1 cellular context compared by ENCODE assay signal in the genomic region with DNA sequence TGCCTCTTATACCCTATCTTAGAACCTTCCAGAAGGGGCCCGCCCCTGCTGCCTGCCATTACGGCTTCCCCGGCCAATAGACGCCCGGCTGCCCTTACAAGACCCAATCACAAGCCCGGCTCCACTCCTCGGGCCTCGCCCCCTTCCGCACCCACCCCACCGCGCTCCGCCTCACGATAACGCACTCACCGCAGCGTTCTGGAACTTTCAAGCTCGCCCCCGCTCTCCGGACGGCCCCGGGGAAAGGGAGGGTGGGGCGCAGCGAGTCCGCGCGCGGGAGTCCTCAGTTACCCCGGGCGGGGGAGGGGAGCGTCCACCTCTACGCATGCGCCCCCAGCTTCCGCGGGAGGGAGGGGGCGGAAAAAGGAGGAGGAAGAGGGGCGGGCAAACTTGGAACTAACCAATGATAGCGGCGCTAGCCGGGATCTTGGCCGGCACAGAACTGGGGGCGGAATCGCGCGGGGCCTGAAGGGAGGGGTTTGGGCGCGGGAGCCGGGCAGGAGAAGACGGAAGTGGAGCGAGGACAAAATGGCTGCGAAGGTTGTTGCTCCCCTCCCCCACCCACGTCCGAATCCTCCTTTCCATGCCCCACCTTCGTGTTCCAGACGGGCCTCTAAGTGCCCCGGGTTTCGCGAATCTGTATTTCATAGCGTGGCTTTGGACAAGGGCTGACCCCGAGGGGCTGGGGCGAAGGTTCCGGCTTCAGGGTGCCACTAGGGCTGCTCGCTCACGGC.
TF ChIP-seq lines count a peak whose summit lies in the region.

No MANE protein-coding gene starts in this region.

TF ChIP-seq in HepG2, 621 proteins besides CTCF, POLR2A, EP300 and RAD21 (continued from another document and continues in another):
- TF ChIP-seq RXRB (CRISPR knock-in tag; IDR thresholded peaks at IDR 0.05; ENCODE audit: borderline replicate concordance): peak; percentile 81
- no peak for TF ChIP-seq SMARCE1 (IDR thresholded peaks at IDR 0.05; ENCODE audit: borderline replicate concordance)
- TF ChIP-seq, protein P1, sequence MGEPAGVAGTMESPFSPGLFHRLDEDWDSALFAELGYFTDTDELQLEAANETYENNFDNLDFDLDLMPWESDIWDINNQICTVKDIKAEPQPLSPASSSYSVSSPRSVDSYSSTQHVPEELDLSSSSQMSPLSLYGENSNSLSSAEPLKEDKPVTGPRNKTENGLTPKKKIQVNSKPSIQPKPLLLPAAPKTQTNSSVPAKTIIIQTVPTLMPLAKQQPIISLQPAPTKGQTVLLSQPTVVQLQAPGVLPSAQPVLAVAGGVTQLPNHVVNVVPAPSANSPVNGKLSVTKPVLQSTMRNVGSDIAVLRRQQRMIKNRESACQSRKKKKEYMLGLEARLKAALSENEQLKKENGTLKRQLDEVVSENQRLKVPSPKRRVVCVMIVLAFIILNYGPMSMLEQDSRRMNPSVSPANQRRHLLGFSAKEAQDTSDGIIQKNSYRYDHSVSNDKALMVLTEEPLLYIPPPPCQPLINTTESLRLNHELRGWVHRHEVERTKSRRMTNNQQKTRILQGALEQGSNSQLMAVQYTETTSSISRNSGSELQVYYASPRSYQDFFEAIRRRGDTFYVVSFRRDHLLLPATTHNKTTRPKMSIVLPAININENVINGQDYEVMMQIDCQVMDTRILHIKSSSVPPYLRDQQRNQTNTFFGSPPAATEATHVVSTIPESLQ (CRISPR knock-in tag; conservative IDR thresholded peaks at IDR 0.05): no peak
- TF ChIP-seq, protein P2, sequence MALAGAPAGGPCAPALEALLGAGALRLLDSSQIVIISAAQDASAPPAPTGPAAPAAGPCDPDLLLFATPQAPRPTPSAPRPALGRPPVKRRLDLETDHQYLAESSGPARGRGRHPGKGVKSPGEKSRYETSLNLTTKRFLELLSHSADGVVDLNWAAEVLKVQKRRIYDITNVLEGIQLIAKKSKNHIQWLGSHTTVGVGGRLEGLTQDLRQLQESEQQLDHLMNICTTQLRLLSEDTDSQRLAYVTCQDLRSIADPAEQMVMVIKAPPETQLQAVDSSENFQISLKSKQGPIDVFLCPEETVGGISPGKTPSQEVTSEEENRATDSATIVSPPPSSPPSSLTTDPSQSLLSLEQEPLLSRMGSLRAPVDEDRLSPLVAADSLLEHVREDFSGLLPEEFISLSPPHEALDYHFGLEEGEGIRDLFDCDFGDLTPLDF (CRISPR knock-in tag; IDR thresholded peaks at IDR 0.05): peak; percentile 68
- peak; percentile 6; the same call in 1 of the 2 replicates for TF ChIP-seq TSC22D2 (CRISPR knock-in tag; IDR thresholded peaks at IDR 0.05; ENCODE audit: borderline replicate concordance)
- TF ChIP-seq ZNF343 (CRISPR knock-in tag; IDR thresholded peaks at IDR 0.05): 0 out of 2 replicates have a peak, but pooled peaks have one; percentile 34
- TF ChIP-seq, protein P3, sequence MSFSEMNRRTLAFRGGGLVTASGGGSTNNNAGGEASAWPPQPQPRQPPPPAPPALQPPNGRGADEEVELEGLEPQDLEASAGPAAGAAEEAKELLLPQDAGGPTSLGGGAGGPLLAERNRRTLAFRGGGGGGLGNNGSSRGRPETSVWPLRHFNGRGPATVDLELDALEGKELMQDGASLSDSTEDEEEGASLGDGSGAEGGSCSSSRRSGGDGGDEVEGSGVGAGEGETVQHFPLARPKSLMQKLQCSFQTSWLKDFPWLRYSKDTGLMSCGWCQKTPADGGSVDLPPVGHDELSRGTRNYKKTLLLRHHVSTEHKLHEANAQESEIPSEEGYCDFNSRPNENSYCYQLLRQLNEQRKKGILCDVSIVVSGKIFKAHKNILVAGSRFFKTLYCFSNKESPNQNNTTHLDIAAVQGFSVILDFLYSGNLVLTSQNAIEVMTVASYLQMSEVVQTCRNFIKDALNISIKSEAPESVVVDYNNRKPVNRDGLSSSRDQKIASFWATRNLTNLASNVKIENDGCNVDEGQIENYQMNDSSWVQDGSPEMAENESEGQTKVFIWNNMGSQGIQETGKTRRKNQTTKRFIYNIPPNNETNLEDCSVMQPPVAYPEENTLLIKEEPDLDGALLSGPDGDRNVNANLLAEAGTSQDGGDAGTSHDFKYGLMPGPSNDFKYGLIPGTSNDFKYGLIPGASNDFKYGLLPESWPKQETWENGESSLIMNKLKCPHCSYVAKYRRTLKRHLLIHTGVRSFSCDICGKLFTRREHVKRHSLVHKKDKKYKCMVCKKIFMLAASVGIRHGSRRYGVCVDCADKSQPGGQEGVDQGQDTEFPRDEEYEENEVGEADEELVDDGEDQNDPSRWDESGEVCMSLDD (CRISPR knock-in tag; IDR thresholded peaks at IDR 0.05; ENCODE audit: borderline replicate concordance): no peak; the same call in 1 of the 2 replicates
- peak; percentile 39; the same call in 1 of the 2 replicates for TF ChIP-seq ARNTL (CRISPR knock-in tag; IDR thresholded peaks at IDR 0.05)
- TF ChIP-seq ZNF160 (CRISPR knock-in tag; IDR thresholded peaks at IDR 0.05): peak; percentile 8; the same call in 1 of the 2 replicates
- TF ChIP-seq ZFP41 (CRISPR knock-in tag; IDR thresholded peaks at IDR 0.05; ENCODE audit: borderline replicate concordance): 0 out of 2 replicates have a peak, but pooled peaks have one; percentile 61
- TF ChIP-seq ETV6 (CRISPR knock-in tag; conservative IDR thresholded peaks at IDR 0.05): no peak
- TF ChIP-seq, protein P4, sequence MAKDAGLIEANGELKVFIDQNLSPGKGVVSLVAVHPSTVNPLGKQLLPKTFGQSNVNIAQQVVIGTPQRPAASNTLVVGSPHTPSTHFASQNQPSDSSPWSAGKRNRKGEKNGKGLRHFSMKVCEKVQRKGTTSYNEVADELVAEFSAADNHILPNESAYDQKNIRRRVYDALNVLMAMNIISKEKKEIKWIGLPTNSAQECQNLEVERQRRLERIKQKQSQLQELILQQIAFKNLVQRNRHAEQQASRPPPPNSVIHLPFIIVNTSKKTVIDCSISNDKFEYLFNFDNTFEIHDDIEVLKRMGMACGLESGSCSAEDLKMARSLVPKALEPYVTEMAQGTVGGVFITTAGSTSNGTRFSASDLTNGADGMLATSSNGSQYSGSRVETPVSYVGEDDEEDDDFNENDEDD (CRISPR knock-in tag; IDR thresholded peaks at IDR 0.05; ENCODE audit: borderline replicate concordance): peak; percentile 92
- TF ChIP-seq ZNF331 (CRISPR knock-in tag; IDR thresholded peaks at IDR 0.05): peak; percentile 17; the same call in 1 of the 2 replicates
- TF ChIP-seq CBX2 (IDR thresholded peaks at IDR 0.05; ENCODE audit: low read depth, low read length): no peak
- TF ChIP-seq CBX2 (CRISPR knock-in tag; IDR thresholded peaks at IDR 0.05; ENCODE audit: low read depth): no peak
- peak; percentile 90 for TF ChIP-seq ZNF234 (CRISPR knock-in tag; conservative IDR thresholded peaks at IDR 0.05)
- TF ChIP-seq, protein P5, sequence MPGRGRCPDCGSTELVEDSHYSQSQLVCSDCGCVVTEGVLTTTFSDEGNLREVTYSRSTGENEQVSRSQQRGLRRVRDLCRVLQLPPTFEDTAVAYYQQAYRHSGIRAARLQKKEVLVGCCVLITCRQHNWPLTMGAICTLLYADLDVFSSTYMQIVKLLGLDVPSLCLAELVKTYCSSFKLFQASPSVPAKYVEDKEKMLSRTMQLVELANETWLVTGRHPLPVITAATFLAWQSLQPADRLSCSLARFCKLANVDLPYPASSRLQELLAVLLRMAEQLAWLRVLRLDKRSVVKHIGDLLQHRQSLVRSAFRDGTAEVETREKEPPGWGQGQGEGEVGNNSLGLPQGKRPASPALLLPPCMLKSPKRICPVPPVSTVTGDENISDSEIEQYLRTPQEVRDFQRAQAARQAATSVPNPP (CRISPR knock-in tag; IDR thresholded peaks at IDR 0.05): peak; percentile 46; the same call in 1 of the 2 replicates
- peak; percentile 26; the same call in 1 of the 2 replicates for TF ChIP-seq ONECUT2 (CRISPR knock-in tag; IDR thresholded peaks at IDR 0.05)
- no peak for TF ChIP-seq GTF3A (CRISPR knock-in tag; conservative IDR thresholded peaks at IDR 0.05)
- TF ChIP-seq, protein P6, sequence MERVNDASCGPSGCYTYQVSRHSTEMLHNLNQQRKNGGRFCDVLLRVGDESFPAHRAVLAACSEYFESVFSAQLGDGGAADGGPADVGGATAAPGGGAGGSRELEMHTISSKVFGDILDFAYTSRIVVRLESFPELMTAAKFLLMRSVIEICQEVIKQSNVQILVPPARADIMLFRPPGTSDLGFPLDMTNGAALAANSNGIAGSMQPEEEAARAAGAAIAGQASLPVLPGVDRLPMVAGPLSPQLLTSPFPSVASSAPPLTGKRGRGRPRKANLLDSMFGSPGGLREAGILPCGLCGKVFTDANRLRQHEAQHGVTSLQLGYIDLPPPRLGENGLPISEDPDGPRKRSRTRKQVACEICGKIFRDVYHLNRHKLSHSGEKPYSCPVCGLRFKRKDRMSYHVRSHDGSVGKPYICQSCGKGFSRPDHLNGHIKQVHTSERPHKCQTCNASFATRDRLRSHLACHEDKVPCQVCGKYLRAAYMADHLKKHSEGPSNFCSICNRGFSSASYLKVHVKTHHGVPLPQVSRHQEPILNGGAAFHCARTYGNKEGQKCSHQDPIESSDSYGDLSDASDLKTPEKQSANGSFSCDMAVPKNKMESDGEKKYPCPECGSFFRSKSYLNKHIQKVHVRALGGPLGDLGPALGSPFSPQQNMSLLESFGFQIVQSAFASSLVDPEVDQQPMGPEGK (CRISPR knock-in tag; IDR thresholded peaks at IDR 0.05): peak; percentile 92
- TF ChIP-seq PCBP2 (optimal IDR thresholded peaks at IDR 0.05; ENCODE audit: low read depth, low read length, poor library complexity, severe bottlenecking): no peak
- TF ChIP-seq ZNF772 (CRISPR knock-in tag; IDR thresholded peaks at IDR 0.05): 0 out of 2 replicates have a peak, but pooled peaks have one; percentile 10
- peak; percentile 95; the same call in 1 of the 2 replicates for TF ChIP-seq BRD4 (CRISPR knock-in tag; IDR thresholded peaks at IDR 0.05)
- 0 out of 2 replicates have a peak, but pooled peaks have one; percentile 76 for TF ChIP-seq ZSCAN30 (CRISPR knock-in tag; IDR thresholded peaks at IDR 0.05)
- TF ChIP-seq, protein P7, sequence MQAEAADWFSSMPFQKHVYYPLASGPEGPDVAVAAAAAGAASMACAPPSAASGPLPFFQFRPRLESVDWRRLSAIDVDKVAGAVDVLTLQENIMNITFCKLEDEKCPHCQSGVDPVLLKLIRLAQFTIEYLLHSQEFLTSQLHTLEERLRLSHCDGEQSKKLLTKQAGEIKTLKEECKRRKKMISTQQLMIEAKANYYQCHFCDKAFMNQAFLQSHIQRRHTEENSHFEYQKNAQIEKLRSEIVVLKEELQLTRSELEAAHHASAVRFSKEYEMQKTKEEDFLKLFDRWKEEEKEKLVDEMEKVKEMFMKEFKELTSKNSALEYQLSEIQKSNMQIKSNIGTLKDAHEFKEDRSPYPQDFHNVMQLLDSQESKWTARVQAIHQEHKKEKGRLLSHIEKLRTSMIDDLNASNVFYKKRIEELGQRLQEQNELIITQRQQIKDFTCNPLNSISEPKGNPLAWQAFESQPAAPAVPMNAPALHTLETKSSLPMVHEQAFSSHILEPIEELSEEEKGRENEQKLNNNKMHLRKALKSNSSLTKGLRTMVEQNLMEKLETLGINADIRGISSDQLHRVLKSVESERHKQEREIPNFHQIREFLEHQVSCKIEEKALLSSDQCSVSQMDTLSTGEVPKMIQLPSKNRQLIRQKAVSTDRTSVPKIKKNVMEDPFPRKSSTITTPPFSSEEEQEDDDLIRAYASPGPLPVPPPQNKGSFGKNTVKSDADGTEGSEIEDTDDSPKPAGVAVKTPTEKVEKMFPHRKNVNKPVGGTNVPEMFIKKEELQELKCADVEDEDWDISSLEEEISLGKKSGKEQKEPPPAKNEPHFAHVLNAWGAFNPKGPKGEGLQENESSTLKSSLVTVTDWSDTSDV (CRISPR knock-in tag; IDR thresholded peaks at IDR 0.05): 0 out of 2 replicates have a peak, but pooled peaks have one; percentile 28
- TF ChIP-seq MYNN (CRISPR knock-in tag; IDR thresholded peaks at IDR 0.05; ENCODE audit: low read depth): no peak
- peak; percentile 97 for TF ChIP-seq NFRKB (IDR thresholded peaks at IDR 0.05)
- peak; percentile 59; the same call in 1 of the 2 replicates for TF ChIP-seq ZNF205 (CRISPR knock-in tag; IDR thresholded peaks at IDR 0.05)
- no peak for TF ChIP-seq ZNF10 (CRISPR knock-in tag; IDR thresholded peaks at IDR 0.05; ENCODE audit: borderline replicate concordance, low read depth)
- TF ChIP-seq, protein P8, sequence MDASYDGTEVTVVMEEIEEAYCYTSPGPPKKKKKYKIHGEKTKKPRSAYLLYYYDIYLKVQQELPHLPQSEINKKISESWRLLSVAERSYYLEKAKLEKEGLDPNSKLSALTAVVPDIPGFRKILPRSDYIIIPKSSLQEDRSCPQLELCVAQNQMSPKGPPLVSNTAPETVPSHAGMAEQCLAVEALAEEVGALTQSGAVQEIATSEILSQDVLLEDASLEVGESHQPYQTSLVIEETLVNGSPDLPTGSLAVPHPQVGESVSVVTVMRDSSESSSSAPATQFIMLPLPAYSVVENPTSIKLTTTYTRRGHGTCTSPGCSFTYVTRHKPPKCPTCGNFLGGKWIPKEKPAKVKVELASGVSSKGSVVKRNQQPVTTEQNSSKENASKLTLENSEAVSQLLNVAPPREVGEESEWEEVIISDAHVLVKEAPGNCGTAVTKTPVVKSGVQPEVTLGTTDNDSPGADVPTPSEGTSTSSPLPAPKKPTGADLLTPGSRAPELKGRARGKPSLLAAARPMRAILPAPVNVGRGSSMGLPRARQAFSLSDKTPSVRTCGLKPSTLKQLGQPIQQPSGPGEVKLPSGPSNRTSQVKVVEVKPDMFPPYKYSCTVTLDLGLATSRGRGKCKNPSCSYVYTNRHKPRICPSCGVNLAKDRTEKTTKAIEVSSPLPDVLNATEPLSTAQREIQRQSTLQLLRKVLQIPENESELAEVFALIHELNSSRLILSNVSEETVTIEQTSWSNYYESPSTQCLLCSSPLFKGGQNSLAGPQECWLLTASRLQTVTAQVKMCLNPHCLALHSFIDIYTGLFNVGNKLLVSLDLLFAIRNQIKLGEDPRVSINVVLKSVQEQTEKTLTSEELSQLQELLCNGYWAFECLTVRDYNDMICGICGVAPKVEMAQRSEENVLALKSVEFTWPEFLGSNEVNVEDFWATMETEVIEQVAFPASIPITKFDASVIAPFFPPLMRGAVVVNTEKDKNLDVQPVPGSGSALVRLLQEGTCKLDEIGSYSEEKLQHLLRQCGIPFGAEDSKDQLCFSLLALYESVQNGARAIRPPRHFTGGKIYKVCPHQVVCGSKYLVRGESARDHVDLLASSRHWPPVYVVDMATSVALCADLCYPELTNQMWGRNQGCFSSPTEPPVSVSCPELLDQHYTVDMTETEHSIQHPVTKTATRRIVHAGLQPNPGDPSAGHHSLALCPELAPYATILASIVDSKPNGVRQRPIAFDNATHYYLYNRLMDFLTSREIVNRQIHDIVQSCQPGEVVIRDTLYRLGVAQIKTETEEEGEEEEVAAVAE (CRISPR knock-in tag; IDR thresholded peaks at IDR 0.05; ENCODE audit: borderline replicate concordance): peak; percentile 28; the same call in 1 of the 2 replicates
